ENCODE assay signal across 20 cellular contexts in the genomic region with DNA sequence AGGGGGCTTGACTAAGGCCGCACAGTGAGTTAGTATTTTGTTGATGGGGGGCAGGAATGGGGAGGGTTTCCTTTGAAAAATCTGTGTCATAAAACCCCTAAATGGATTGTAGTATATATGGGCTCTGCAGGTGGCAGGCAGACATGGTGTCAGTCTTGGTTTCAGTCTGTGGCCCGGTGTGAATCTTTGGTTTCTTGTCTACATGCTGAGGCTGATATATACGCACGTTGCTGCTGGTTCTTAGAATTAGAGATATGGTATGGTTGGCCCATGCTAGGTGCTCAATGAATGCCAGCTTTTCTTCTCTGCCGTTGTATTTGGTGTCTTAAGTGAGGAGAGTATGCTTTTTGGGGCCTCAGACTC.
DNase-seq lines count a peak whose midpoint lies in the region; ATAC-seq and TF ChIP-seq lines count a peak whose summit lies in the region.
"Had no signal": no experiment of that assay in that cellular context is flagged by ENCODE, and none has a peak within 500 bp of the region (broad histone marks: within the 10 kb centered on the region; RNA-seq: fewer than 3 reads in every experiment).

No MANE protein-coding gene starts in this region.

- ATAC-seq in Right ventricle myocardium superior (ENCODE audit: poor library complexity) (no peak), GM19035 (IDR thresholded peaks at IDR 0.05; ENCODE audit: unreplicated experiment) (no peak)
- ATAC-seq: activated CD8-positive, alpha-beta T cell treated with anti-CD3 and anti-CD28 coated beads, Interleukin-2, amount 10 ng/mL, durations not matched to agents 7 days and 5 days; stimulated activated naive CD8-positive, alpha-beta T cell treated with anti-CD3 and anti-CD28 coated beads, Interleukin-15, Interleukin-2, amounts not matched to agents 100 U/mL and 50 U/mL, for 24 hours; T-helper 17 cell had no signal

- H3K9me3 ChIP-seq in right atrium auricular region = no peaks in the 10 kb centered on the region

- TF ChIP-seq CTCF in right atrium auricular region (IDR thresholded peaks at IDR 0.05) (no peak), brain (conservative IDR thresholded peaks at IDR 0.05) (no peak), nephron (IDR thresholded peaks at IDR 0.05; ENCODE audit: unreplicated experiment in 3 of 3) (no peak)

- no peaks in the 10 kb centered on the region for H3K27me3 Mint-ChIP-seq in brain
- H3K27me3 Mint-ChIP-seq in nephron (ENCODE audit: low read depth) = peaks cover 9% of the 10 kb centered on the region

- no peak for DNase-seq in right atrium auricular region (ENCODE audit: low spot score)
- DNase-seq in Right ventricle myocardium superior = no peak
- DNase-seq in activated T-cell treated with anti-CD3 and anti-CD28 coated beads, Interleukin-2, amount 50 U/mL, for 48 hours = no peak
- DNase-seq in OCI-M2 (lab: John Stamatoyannopoulos, UW; ENCODE audit: unreplicated experiment) = no peak
- DNase-seq in NCI-H2227 treated with DMSO at 0.1 percent for 48 hours (lab: John Stamatoyannopoulos, UW) = no peak
- DNase-seq: activated CD8-positive, alpha-beta T cell treated with anti-CD3 and anti-CD28 coated beads, Interleukin-2, amount 10 ng/mL, durations not matched to agents 7 days and 5 days; activated naive CD8-positive, alpha-beta T cell treated with anti-CD3 and anti-CD28 coated beads for 36 hours; kidney glomerular epithelial cell; mammary epithelial cell; NCI-H1105; NCI-H774; occipital lobe; stimulated activated naive CD8-positive, alpha-beta T cell treated with anti-CD3 and anti-CD28 coated beads, Interleukin-15, Interleukin-2, amounts not matched to agents 100 U/mL and 50 U/mL, for 24 hours; T-helper 17 cell had no signal

- H3K4me3 Mint-ChIP-seq in brain (peak overlapping the region in 2 of 5 experiments; percentile 11 to 40), nephron (peak overlapping the region; percentile 4 to 45 (median 24))
- H3K4me3 Mint-ChIP-seq: activated CD8-positive, alpha-beta T cell treated with anti-CD3 and anti-CD28 coated beads, Interleukin-2, amount 10 ng/mL, durations not matched to agents 7 days and 5 days; activated naive CD8-positive, alpha-beta T cell treated with anti-CD3 and anti-CD28 coated beads for 36 hours; B cell; CD8-positive, alpha-beta memory T cell; T-helper 17 cell had no signal

- peaks cover 1% of the 10 kb centered on the region for H3K36me3 Mint-ChIP-seq in brain
- peaks cover 6% of the 10 kb centered on the region for H3K36me3 Mint-ChIP-seq in nephron (ENCODE audit: low read depth)
- H3K36me3 Mint-ChIP-seq: activated naive CD8-positive, alpha-beta T cell treated with anti-CD3 and anti-CD28 coated beads for 36 hours; CD8-positive, alpha-beta memory T cell had no signal

- peaks cover 0 to 84% of the 10 kb centered on the region in 2 donors for H3K4me1 ChIP-seq in right atrium auricular region

- intact Hi-C loops in Right ventricle myocardium superior (cut with DNase I) = no loop called here

- H3K27me3 ChIP-seq in right atrium auricular region = no peaks in the 10 kb centered on the region

- H3K27ac Mint-ChIP-seq in brain (peak overlapping the region; percentile 32 to 94 (median 73)), nephron (peak overlapping the region; percentile 77 to 92 (median 88))
- H3K27ac Mint-ChIP-seq: activated CD8-positive, alpha-beta T cell treated with anti-CD3 and anti-CD28 coated beads, Interleukin-2, amount 10 ng/mL, durations not matched to agents 7 days and 5 days; activated naive CD8-positive, alpha-beta T cell treated with anti-CD3 and anti-CD28 coated beads for 36 hours; B cell; CD8-positive, alpha-beta memory T cell; T-helper 17 cell had no signal

- peak overlapping the region; percentile 20 to 48 for H3K27ac ChIP-seq in right atrium auricular region
- H3K27ac ChIP-seq: RWPE1 had no signal

- H3K9me3 Mint-ChIP-seq in brain (peaks cover 0 to under 1% (median 0%) of the 10 kb centered on the region in 5 experiments), nephron (no peaks in the 10 kb centered on the region)
- H3K9me3 Mint-ChIP-seq: activated naive CD8-positive, alpha-beta T cell treated with anti-CD3 and anti-CD28 coated beads for 36 hours; CD8-positive, alpha-beta memory T cell had no signal

- H3K4me3 ChIP-seq in right atrium auricular region = no peak overlapping the region

- H3K4me1 Mint-ChIP-seq in brain (peaks cover 89% of the 10 kb centered on the region), nephron (peaks cover 85% of the 10 kb centered on the region)
- H3K4me1 Mint-ChIP-seq: B cell had no signal

- no peaks in the 10 kb centered on the region for H3K36me3 ChIP-seq in right atrium auricular region
